ENCODE assay signal across 8 cellular contexts in genomic region chr2:44342854-44343253, GRCh38. TPM values are rescaled to one million over a fixed set of nuclear protein-coding genes. Genes with fewer than 3 reads are reported as not detected.
DNase-seq lines count a peak whose midpoint lies in the region; ATAC-seq, FAIRE-seq and TF ChIP-seq lines count a peak whose summit lies in the region.

No MANE protein-coding gene starts in this region.

- DNase-seq in CD4-positive, CD25-positive, alpha-beta regulatory T cell = peak in 2 of 3 donors; percentile 39 to 60
- DNase-seq in GM12892 (ENCODE audit: insufficient read length) = no peak
- DNase-seq in RWPE2 (ENCODE audit: low spot score) = no peak
- peak; percentile 13 for DNase-seq in hepatocyte (ENCODE audit: low spot score)
- no peak for DNase-seq in activated T-helper 1 cell treated with anti-CD3 and anti-CD28 coated beads, Interleukin-12 subunit alpha, Interleukin-12 subunit beta, Interleukin-2, Interleukin-4 antibody, amounts not matched to agents 30 ng/mL and 10 ng/mL and 1 ng/mL, durations not matched to agents 14 hours and 24 hours and 36 hours (ENCODE audit: low spot score)
- DNase-seq in HK-2 (ENCODE audit: unreplicated experiment) = no peak
- no peak for DNase-seq in NCI-H510A treated with DMSO at 0.1 percent for 48 hours (lab: John Stamatoyannopoulos, UW)
- no peak for DNase-seq in amniotic stem cell (lab: John Stamatoyannopoulos, UW)

- WGBS in hepatocyte (ENCODE audit: low lambda C conversion rate, missing lambda C conversion rate) = 96% methylated on average over 1 of the region's 1 CpG

- peak in 1 of 2 donors; percentile 44 for ATAC-seq in CD4-positive, CD25-positive, alpha-beta regulatory T cell (ENCODE audit: low read depth in 2 of 2)
- ATAC-seq in RWPE2 (ENCODE audit: low read depth) = no peak

- no peak overlapping the region for H3K4me2 ChIP-seq in hepatocyte

- H3K36me3 ChIP-seq in CD4-positive, CD25-positive, alpha-beta regulatory T cell (ENCODE audit: control insufficient read depth, insufficient read depth, low read length) = peaks cover 62% of the 10 kb centered on the region
- H3K36me3 ChIP-seq in RWPE2 (ENCODE audit: low read depth) (peaks cover 88% of the 10 kb centered on the region), hepatocyte (replicated peaks; ENCODE audit: insufficient read depth, low read depth) (no peaks in the 10 kb centered on the region)

- peaks cover under 1 to 12% (median 6%) of the 10 kb centered on the region in 4 donors for H3K4me1 Mint-ChIP-seq in CD4-positive, CD25-positive, alpha-beta regulatory T cell
- H3K4me1 Mint-ChIP-seq in activated T-helper 1 cell treated with anti-CD3 and anti-CD28 coated beads, Interleukin-12 subunit alpha, Interleukin-12 subunit beta, Interleukin-2, Interleukin-4 antibody, amounts not matched to agents 30 ng/mL and 10 ng/mL and 1 ng/mL, durations not matched to agents 14 hours and 24 hours and 36 hours (ENCODE audit: low read depth) = no peaks in the 10 kb centered on the region

- no peaks in the 10 kb centered on the region for H3K27me3 ChIP-seq in CD4-positive, CD25-positive, alpha-beta regulatory T cell (ENCODE audit: control insufficient read depth, insufficient read depth, low read length)
- H3K27me3 ChIP-seq in RWPE2 (ENCODE audit: insufficient read depth, poor library complexity, severe bottlenecking) (no peaks in the 10 kb centered on the region), hepatocyte (no peaks in the 10 kb centered on the region)

- TF ChIP-seq POLR2A in GM12892 (IDR thresholded peaks at IDR 0.05; ENCODE audit: low read depth, low read length) = no peak

- H4K20me1 ChIP-seq in hepatocyte (ENCODE audit: insufficient read depth, poor library complexity, severe bottlenecking) = no peaks in the 10 kb centered on the region

- no peak overlapping the region for H3K27ac Mint-ChIP-seq in CD4-positive, CD25-positive, alpha-beta regulatory T cell
- H3K27ac Mint-ChIP-seq in activated T-helper 1 cell treated with anti-CD3 and anti-CD28 coated beads, Interleukin-12 subunit alpha, Interleukin-12 subunit beta, Interleukin-2, Interleukin-4 antibody, amounts not matched to agents 30 ng/mL and 10 ng/mL and 1 ng/mL, durations not matched to agents 14 hours and 24 hours and 36 hours = no peak overlapping the region

- H3K4me3 ChIP-seq in CD4-positive, CD25-positive, alpha-beta regulatory T cell (ENCODE audit: low read depth, low read length) = no peak overlapping the region
- H3K4me3 ChIP-seq in RWPE2 (ENCODE audit: severe bottlenecking) = no peak overlapping the region
- no peak overlapping the region for H3K4me3 ChIP-seq in hepatocyte

- H3K36me3 Mint-ChIP-seq in CD4-positive, CD25-positive, alpha-beta regulatory T cell = peaks cover 36% of the 10 kb centered on the region
- peaks cover 20% of the 10 kb centered on the region for H3K36me3 Mint-ChIP-seq in activated T-helper 1 cell treated with anti-CD3 and anti-CD28 coated beads, Interleukin-12 subunit alpha, Interleukin-12 subunit beta, Interleukin-2, Interleukin-4 antibody, amounts not matched to agents 30 ng/mL and 10 ng/mL and 1 ng/mL, durations not matched to agents 14 hours and 24 hours and 36 hours (ENCODE audit: low read depth)

- TF ChIP-seq CTCF in RWPE2 (IDR thresholded peaks at IDR 0.05; ENCODE audit: poor library complexity, severe bottlenecking) = peak; percentile 48
- peak; percentile 44 for TF ChIP-seq CTCF in hepatocyte (IDR thresholded peaks at IDR 0.05; ENCODE audit: poor library complexity)

- no peaks in the 10 kb centered on the region for H3K4me1 ChIP-seq in CD4-positive, CD25-positive, alpha-beta regulatory T cell (ENCODE audit: control insufficient read depth, insufficient read depth, low read length, poor library complexity, severe bottlenecking)
- H3K4me1 ChIP-seq in RWPE2 (ENCODE audit: insufficient read depth, poor library complexity, severe bottlenecking) = no peaks in the 10 kb centered on the region
- no peaks in the 10 kb centered on the region for H3K4me1 ChIP-seq in hepatocyte (ENCODE audit: insufficient read depth)

- peaks cover 0 to 1% (median 0%) of the 10 kb centered on the region in 7 donors for H3K9me3 Mint-ChIP-seq in CD4-positive, CD25-positive, alpha-beta regulatory T cell
- no peaks in the 10 kb centered on the region for H3K9me3 Mint-ChIP-seq in activated T-helper 1 cell treated with anti-CD3 and anti-CD28 coated beads, Interleukin-12 subunit alpha, Interleukin-12 subunit beta, Interleukin-2, Interleukin-4 antibody, amounts not matched to agents 30 ng/mL and 10 ng/mL and 1 ng/mL, durations not matched to agents 14 hours and 24 hours and 36 hours

- no peaks in the 10 kb centered on the region for H3K9me2 ChIP-seq in hepatocyte (replicated peaks; ENCODE audit: insufficient read depth)

- no peak overlapping the region for H3K4me3 Mint-ChIP-seq in CD4-positive, CD25-positive, alpha-beta regulatory T cell
- H3K4me3 Mint-ChIP-seq in activated T-helper 1 cell treated with anti-CD3 and anti-CD28 coated beads, Interleukin-12 subunit alpha, Interleukin-12 subunit beta, Interleukin-2, Interleukin-4 antibody, amounts not matched to agents 30 ng/mL and 10 ng/mL and 1 ng/mL, durations not matched to agents 14 hours and 24 hours and 36 hours = no peak overlapping the region

- no peaks in the 10 kb centered on the region for H3K9me3 ChIP-seq in CD4-positive, CD25-positive, alpha-beta regulatory T cell (ENCODE audit: control insufficient read depth in 2 of 2, low read length in 2 of 2)
- H3K9me3 ChIP-seq in RWPE2 (ENCODE audit: severe bottlenecking) (no peaks in the 10 kb centered on the region), hepatocyte (ENCODE audit: low read depth) (no peaks in the 10 kb centered on the region)

- no peak overlapping the region for H3K27ac ChIP-seq in CD4-positive, CD25-positive, alpha-beta regulatory T cell (ENCODE audit: insufficient read depth, low read length, poor library complexity, severe bottlenecking)
- H3K27ac ChIP-seq in RWPE2 (ENCODE audit: poor library complexity, severe bottlenecking) (no peak overlapping the region), hepatocyte (no peak overlapping the region)

- no peak overlapping the region for H2AFZ ChIP-seq in hepatocyte

- intact Hi-C loops in activated T-helper 1 cell treated with anti-CD3 and anti-CD28 coated beads, Interleukin-12 subunit alpha, Interleukin-12 subunit beta, Interleukin-2, Interleukin-4 antibody, amounts not matched to agents 30 ng/mL and 10 ng/mL and 1 ng/mL, durations not matched to agents 14 hours and 24 hours and 36 hours (cut with micrococcal nuclease) = loop anchor here (1.0 to 10.0 kb wide), 3 partner anchors 99 to 298 kb away; no protein-coding TSS in a partner anchor

- H3K79me2 ChIP-seq in hepatocyte = no peaks in the 10 kb centered on the region

- FAIRE-seq in GM12892 (lab: Jason Lieb, UNC) = peak; percentile 60

- H3K27me3 Mint-ChIP-seq in CD4-positive, CD25-positive, alpha-beta regulatory T cell = no peaks in the 10 kb centered on the region
- no peaks in the 10 kb centered on the region for H3K27me3 Mint-ChIP-seq in activated T-helper 1 cell treated with anti-CD3 and anti-CD28 coated beads, Interleukin-12 subunit alpha, Interleukin-12 subunit beta, Interleukin-2, Interleukin-4 antibody, amounts not matched to agents 30 ng/mL and 10 ng/mL and 1 ng/mL, durations not matched to agents 14 hours and 24 hours and 36 hours (ENCODE audit: insufficient read depth)

RNA-seq across cellular contexts. Expression of gene PREPL, which starts 18.4 kb away (rescaled TPM):
- total RNA-seq in CD4-positive, CD25-positive, alpha-beta regulatory T cell = 24.2 TPM
- 10 to 100 TPM; 12.9 to 24.5 (median 20.3) TPM for polyA plus RNA-seq in CD4-positive, CD25-positive, alpha-beta regulatory T cell
- polyA plus RNA-seq in GM12892 (2012; ENCODE audit: missing spikeins) = 21.6 TPM
- 44.3 and 46.5 TPM in 2 replicates for total RNA-seq in hepatocyte
- 21.7 TPM in 2 replicates for polyA plus RNA-seq in hepatocyte
- 29.4 and 30.5 TPM in 2 replicates for total RNA-seq in activated T-helper 1 cell treated with anti-CD3 and anti-CD28 coated beads, Interleukin-12 subunit alpha, Interleukin-12 subunit beta, Interleukin-2, Interleukin-4 antibody, amounts not matched to agents 30 ng/mL and 10 ng/mL and 1 ng/mL, durations not matched to agents 14 hours and 24 hours and 36 hours

RNA-seq across cellular contexts. Expression of gene CAMKMT, which starts 18.9 kb away (rescaled TPM):
- total RNA-seq in CD4-positive, CD25-positive, alpha-beta regulatory T cell = 27.6 TPM
- polyA plus RNA-seq in CD4-positive, CD25-positive, alpha-beta regulatory T cell = 10 to 100 TPM; 17.6 to 20.1 (median 19.4) TPM
- polyA plus RNA-seq in GM12892 (2012; ENCODE audit: missing spikeins) = 9.2 TPM
- total RNA-seq in hepatocyte = 10.0 and 12.7 TPM in 2 replicates
- 10.3 and 12.9 TPM in 2 replicates for polyA plus RNA-seq in hepatocyte
- 13.4 and 14.2 TPM in 2 replicates for total RNA-seq in activated T-helper 1 cell treated with anti-CD3 and anti-CD28 coated beads, Interleukin-12 subunit alpha, Interleukin-12 subunit beta, Interleukin-2, Interleukin-4 antibody, amounts not matched to agents 30 ng/mL and 10 ng/mL and 1 ng/mL, durations not matched to agents 14 hours and 24 hours and 36 hours

Comparison
In these comparisons a context has a peak if more than half of its experiments do, and no peak if none do; other contexts are left out.
1. DNase-seq: peak in CD4-positive, CD25-positive, alpha-beta regulatory T cell (2 of 3) and hepatocyte (single experiment); none in GM12892 (single experiment), RWPE2 (single experiment), activated T-helper 1 cell treated with anti-CD3 and anti-CD28 coated beads, Interleukin-12 subunit alpha, Interleukin-12 subunit beta, Interleukin-2, Interleukin-4 antibody, amounts not matched to agents 30 ng/mL and 10 ng/mL and 1 ng/mL, durations not matched to agents 14 hours and 24 hours and 36 hours (single experiment), HK-2 (single experiment), NCI-H510A treated with DMSO at 0.1 percent for 48 hours (single experiment) and amniotic stem cell (single experiment).